Comparison of ENCODE assay signal across 1 cellular context in the genomic region with DNA sequence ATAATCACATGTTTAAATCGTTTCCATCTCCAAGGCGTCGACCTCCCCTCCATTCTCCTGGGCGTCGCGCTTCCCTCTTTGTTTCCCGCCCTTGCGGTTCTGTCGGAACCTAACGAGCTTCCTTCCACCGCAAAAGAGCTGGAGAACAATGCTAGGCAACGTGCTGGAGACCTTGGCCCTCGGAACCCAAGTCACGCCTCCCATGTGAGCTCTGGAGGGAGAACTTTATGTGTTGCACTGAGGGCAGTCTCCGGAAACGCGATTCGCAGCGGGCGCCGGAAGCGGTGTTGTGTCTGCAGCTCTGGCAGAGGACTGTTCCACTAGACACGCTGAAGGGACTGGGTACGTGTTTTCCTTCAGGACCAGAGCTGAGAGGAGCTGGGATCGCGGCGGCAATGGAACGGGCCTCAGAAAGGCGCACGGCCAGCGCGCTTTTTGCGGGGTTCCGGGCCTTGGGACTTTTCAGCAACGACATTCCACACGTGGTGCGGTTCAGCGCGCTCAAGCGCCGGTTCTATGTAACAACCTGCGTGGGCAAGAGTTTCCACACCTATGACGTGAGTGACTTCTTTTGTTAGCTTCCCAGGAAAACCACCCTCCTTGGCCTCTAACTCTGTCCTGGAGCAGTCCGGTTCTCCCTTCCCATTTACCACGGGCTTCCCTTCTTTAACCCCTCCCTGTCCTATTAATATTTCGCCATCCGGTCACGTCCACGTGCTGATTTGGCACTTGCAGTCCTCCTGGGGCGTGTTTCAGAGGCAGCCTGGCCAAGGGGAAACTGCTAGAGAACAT.
TF ChIP-seq lines count a peak whose summit lies in the region.

Gene WDR36 (plus strand): TSS at position 287 of the 792 bp plus-strand sequence. CDS start 109 bp downstream, at position 396.

TF ChIP-seq in SK-N-SH, 30 proteins besides CTCF, POLR2A, EP300 and RAD21 (continued from another document):
- TF ChIP-seq ZBTB33 (IDR thresholded peaks at IDR 0.05; ENCODE audit: borderline replicate concordance, low read depth) (no peak), TCF12 (IDR thresholded peaks at IDR 0.05) (peak; percentile 57; the same call in 1 of the 2 replicates), ELF1 (IDR thresholded peaks at IDR 0.05) (peak; percentile 78), PBX3 (IDR thresholded peaks at IDR 0.05) (no peak), TAF1 (IDR thresholded peaks at IDR 0.05; ENCODE audit: borderline replicate concordance, low read depth, low read length) (peak; percentile 92), POLR2AphosphoS5 (IDR thresholded peaks at IDR 0.05; ENCODE audit: low read depth, low read length) (peak; percentile 92), GATA2 (CRISPR knock-in tag; IDR thresholded peaks at IDR 0.05) (peak; percentile 41; the same call in 1 of the 2 replicates), CHD2 (IDR thresholded peaks at IDR 0.05; ENCODE audit: low read length, partially characterized antibody) (peak; percentile 93), FOXM1 (IDR thresholded peaks at IDR 0.05; ENCODE audit: low read depth) (no peak), SIN3A (IDR thresholded peaks at IDR 0.05; ENCODE audit: borderline replicate concordance, low read depth, low read length) (peak; percentile 88), NRF1 (IDR thresholded peaks at IDR 0.05; ENCODE audit: low read depth, low read length) (no peak), FOXJ3 (CRISPR knock-in tag; IDR thresholded peaks at IDR 0.05) (peak; percentile 76; the same call in 1 of the 2 replicates), TEAD4 (IDR thresholded peaks at IDR 0.05; ENCODE audit: borderline replicate concordance, insufficient read depth) (no peak)
- TF ChIP-seq, protein P1, sequence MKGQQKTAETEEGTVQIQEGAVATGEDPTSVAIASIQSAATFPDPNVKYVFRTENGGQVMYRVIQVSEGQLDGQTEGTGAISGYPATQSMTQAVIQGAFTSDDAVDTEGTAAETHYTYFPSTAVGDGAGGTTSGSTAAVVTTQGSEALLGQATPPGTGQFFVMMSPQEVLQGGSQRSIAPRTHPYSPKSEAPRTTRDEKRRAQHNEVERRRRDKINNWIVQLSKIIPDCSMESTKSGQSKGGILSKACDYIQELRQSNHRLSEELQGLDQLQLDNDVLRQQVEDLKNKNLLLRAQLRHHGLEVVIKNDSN (IDR thresholded peaks at IDR 0.05; ENCODE audit: borderline replicate concordance, low read depth), result peak; percentile 54
